ENCODE assay signal across 1 cellular context in genomic region chr21:36320421-36321324, GRCh38.
TF ChIP-seq lines count a peak whose summit lies in the region.

No MANE protein-coding gene starts in this region.

TF ChIP-seq in K562, 482 proteins besides CTCF, POLR2A, EP300 and RAD21 (continued from another document and continues in another):
- TF ChIP-seq GTF3C2 (IDR thresholded peaks at IDR 0.05; ENCODE audit: borderline replicate concordance, extremely low read depth, insufficient read length) (no peak), ZFP1 (CRISPR knock-in tag; IDR thresholded peaks at IDR 0.05) (no peak), DACH1 (IDR thresholded peaks at IDR 0.05; ENCODE audit: partially characterized antibody) (no peak), ZNF3 (CRISPR knock-in tag; IDR thresholded peaks at IDR 0.05) (no peak), BRD4 (IDR thresholded peaks at IDR 0.05) (no peak; the same call in 1 of the 2 replicates), NFE2L1 (tag; IDR thresholded peaks at IDR 0.05; ENCODE audit: borderline replicate concordance, low read depth) (no peak), CREB1 (IDR thresholded peaks at IDR 0.05) (0 out of 2 replicates have a peak, but pooled peaks have one; percentile 5), CREB1 (CRISPR knock-in tag; IDR thresholded peaks at IDR 0.05) (peak; percentile 35; the same call in 1 of the 2 replicates), ZEB2 (IDR thresholded peaks at IDR 0.05) (peak; percentile 59), CEBPB (tag; IDR thresholded peaks at IDR 0.05) (no peak), ZBTB17 (CRISPR knock-in tag; IDR thresholded peaks at IDR 0.05) (peak; percentile 58; the same call in 1 of the 2 replicates), ZNF41 (CRISPR knock-in tag; conservative IDR thresholded peaks at IDR 0.05) (no peak), GTF2A2 (tag; IDR thresholded peaks at IDR 0.05) (peak; percentile 44), DLX4 (CRISPR knock-in tag; IDR thresholded peaks at IDR 0.05) (no peak), GABPA (tag; conservative IDR thresholded peaks at IDR 0.05; ENCODE audit: low read depth) (no peak), NR3C1 (CRISPR knock-in tag; IDR thresholded peaks at IDR 0.05) (0 out of 2 replicates have a peak, but pooled peaks have one; percentile 52), IRF1 (CRISPR knock-in tag; IDR thresholded peaks at IDR 0.05; ENCODE audit: borderline replicate concordance) (no peak), ZNF551 (CRISPR knock-in tag; IDR thresholded peaks at IDR 0.05) (no peak), STAT5A (IDR thresholded peaks at IDR 0.05; ENCODE audit: borderline replicate concordance, low read length) (peak; percentile 97), TAF9B (IDR thresholded peaks at IDR 0.05; ENCODE audit: partially characterized antibody) (no peak), ARNT (IDR thresholded peaks at IDR 0.05) (peak in 1 of 2 experiments; percentile 61; a peak in 3 of 4 replicates), BDP1 (IDR thresholded peaks at IDR 0.05; ENCODE audit: insufficient read depth, insufficient read length) (no peak), CHD1 (IDR thresholded peaks at IDR 0.05; ENCODE audit: low read length) (peak; percentile 97), ZNF212 (CRISPR knock-in tag; IDR thresholded peaks at IDR 0.05) (no peak), MCM7 (IDR thresholded peaks at IDR 0.05) (no peak), ZNF431 (CRISPR knock-in tag; IDR thresholded peaks at IDR 0.05) (no peak; the same call in 1 of the 2 replicates), ZBED1 (IDR thresholded peaks at IDR 0.05) (0 out of 2 replicates have a peak, but pooled peaks have one; percentile 67), FOSL1 (tag; conservative IDR thresholded peaks at IDR 0.05) (peak; percentile 45; the same call in 1 of the 2 replicates), GTF2E2 (tag; IDR thresholded peaks at IDR 0.05) (peak; percentile 95), CBFA2T3 (IDR thresholded peaks at IDR 0.05) (peak; percentile 91), E2F8 (IDR thresholded peaks at IDR 0.05; ENCODE audit: low read depth, partially characterized antibody) (peak; percentile 12), MXD1 (CRISPR knock-in tag; IDR thresholded peaks at IDR 0.05; ENCODE audit: borderline replicate concordance, poor library complexity, severe bottlenecking) (no peak), LCOR (CRISPR knock-in tag; IDR thresholded peaks at IDR 0.05) (peak; percentile 76; the same call in 1 of the 2 replicates), HDAC3 (IDR thresholded peaks at IDR 0.05; ENCODE audit: borderline replicate concordance, partially characterized antibody) (no peak), ARID2 (IDR thresholded peaks at IDR 0.05) (no peak), HOMEZ (CRISPR knock-in tag; IDR thresholded peaks at IDR 0.05) (no peak), MEIS2 (IDR thresholded peaks at IDR 0.05; ENCODE audit: partially characterized antibody) (peak; percentile 68), MYC (IDR thresholded peaks at IDR 0.05; ENCODE audit: low read depth, low read length) (0 out of 2 replicates have a peak, but pooled peaks have one; percentile 45), MYC (CRISPR knock-in tag; IDR thresholded peaks at IDR 0.05; ENCODE audit: borderline replicate concordance, low read depth) (no peak), CREBBP (IDR thresholded peaks at IDR 0.05; ENCODE audit: low read depth, low read length) (no peak), ATF3 (IDR thresholded peaks at IDR 0.05) (no peak), ATF3 (CRISPR knock-in tag; conservative IDR thresholded peaks at IDR 0.05) (no peak), RCOR1 (IDR thresholded peaks at IDR 0.05; ENCODE audit: borderline replicate concordance in 1 of 2, low read depth in 2 of 2, low read length in 2 of 2) (peak; percentile 43 to 88; a peak in 3 of 4 replicates), TOE1 (IDR thresholded peaks at IDR 0.05; ENCODE audit: borderline replicate concordance) (no peak), TOE1 (CRISPR knock-in tag; IDR thresholded peaks at IDR 0.05; ENCODE audit: borderline replicate concordance, low read depth) (no peak), POLR3A (IDR thresholded peaks at IDR 0.05; ENCODE audit: borderline replicate concordance, extremely low read depth, insufficient read depth, insufficient read length) (no peak), HBP1 (CRISPR knock-in tag; IDR thresholded peaks at IDR 0.05) (0 out of 2 replicates have a peak, but pooled peaks have one; percentile 12), BRCA1 (IDR thresholded peaks at IDR 0.05) (no peak), BRCA1 (CRISPR knock-in tag; IDR thresholded peaks at IDR 0.05) (no peak), TCF7 (IDR thresholded peaks at IDR 0.05; ENCODE audit: borderline replicate concordance) (no peak; the same call in 1 of the 2 replicates), SIN3B (IDR thresholded peaks at IDR 0.05; ENCODE audit: low read depth) (no peak)
- TF ChIP-seq, protein P1, sequence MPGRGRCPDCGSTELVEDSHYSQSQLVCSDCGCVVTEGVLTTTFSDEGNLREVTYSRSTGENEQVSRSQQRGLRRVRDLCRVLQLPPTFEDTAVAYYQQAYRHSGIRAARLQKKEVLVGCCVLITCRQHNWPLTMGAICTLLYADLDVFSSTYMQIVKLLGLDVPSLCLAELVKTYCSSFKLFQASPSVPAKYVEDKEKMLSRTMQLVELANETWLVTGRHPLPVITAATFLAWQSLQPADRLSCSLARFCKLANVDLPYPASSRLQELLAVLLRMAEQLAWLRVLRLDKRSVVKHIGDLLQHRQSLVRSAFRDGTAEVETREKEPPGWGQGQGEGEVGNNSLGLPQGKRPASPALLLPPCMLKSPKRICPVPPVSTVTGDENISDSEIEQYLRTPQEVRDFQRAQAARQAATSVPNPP (IDR thresholded peaks at IDR 0.05; ENCODE audit: borderline replicate concordance, insufficient read depth, insufficient read length): no peak
- TF ChIP-seq, protein P2, sequence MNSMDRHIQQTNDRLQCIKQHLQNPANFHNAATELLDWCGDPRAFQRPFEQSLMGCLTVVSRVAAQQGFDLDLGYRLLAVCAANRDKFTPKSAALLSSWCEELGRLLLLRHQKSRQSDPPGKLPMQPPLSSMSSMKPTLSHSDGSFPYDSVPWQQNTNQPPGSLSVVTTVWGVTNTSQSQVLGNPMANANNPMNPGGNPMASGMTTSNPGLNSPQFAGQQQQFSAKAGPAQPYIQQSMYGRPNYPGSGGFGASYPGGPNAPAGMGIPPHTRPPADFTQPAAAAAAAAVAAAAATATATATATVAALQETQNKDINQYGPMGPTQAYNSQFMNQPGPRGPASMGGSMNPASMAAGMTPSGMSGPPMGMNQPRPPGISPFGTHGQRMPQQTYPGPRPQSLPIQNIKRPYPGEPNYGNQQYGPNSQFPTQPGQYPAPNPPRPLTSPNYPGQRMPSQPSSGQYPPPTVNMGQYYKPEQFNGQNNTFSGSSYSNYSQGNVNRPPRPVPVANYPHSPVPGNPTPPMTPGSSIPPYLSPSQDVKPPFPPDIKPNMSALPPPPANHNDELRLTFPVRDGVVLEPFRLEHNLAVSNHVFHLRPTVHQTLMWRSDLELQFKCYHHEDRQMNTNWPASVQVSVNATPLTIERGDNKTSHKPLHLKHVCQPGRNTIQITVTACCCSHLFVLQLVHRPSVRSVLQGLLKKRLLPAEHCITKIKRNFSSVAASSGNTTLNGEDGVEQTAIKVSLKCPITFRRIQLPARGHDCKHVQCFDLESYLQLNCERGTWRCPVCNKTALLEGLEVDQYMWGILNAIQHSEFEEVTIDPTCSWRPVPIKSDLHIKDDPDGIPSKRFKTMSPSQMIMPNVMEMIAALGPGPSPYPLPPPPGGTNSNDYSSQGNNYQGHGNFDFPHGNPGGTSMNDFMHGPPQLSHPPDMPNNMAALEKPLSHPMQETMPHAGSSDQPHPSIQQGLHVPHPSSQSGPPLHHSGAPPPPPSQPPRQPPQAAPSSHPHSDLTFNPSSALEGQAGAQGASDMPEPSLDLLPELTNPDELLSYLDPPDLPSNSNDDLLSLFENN (IDR thresholded peaks at IDR 0.05; ENCODE audit: low read depth in 2 of 2, low read length in 2 of 2): peak in 1 of 2 experiments; percentile 64; a peak in 2 of 4 replicates
- TF ChIP-seq, protein P3, sequence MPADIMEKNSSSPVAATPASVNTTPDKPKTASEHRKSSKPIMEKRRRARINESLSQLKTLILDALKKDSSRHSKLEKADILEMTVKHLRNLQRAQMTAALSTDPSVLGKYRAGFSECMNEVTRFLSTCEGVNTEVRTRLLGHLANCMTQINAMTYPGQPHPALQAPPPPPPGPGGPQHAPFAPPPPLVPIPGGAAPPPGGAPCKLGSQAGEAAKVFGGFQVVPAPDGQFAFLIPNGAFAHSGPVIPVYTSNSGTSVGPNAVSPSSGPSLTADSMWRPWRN (IDR thresholded peaks at IDR 0.05; ENCODE audit: low read depth): peak; percentile 17; the same call in 1 of the 2 replicates
